Comparison of ENCODE assay signal across 8 cellular contexts in genomic region chr17:2595736-2596135, GRCh38. TPM values are rescaled to one million over a fixed set of nuclear protein-coding genes. Genes with fewer than 3 reads are reported as not detected.
DNase-seq lines count a peak whose midpoint lies in the region; ATAC-seq and TF ChIP-seq lines count a peak whose summit lies in the region.

No MANE protein-coding gene starts in this region.

- CTCF ChIA-PET in SK-N-SH (lab: Yijun Ruan, JAX): interaction anchor here (0.7 kb wide), 1 partner anchor 46 kb away, joined by 3 read pairs; no protein-coding TSS in a partner anchor

- no peak for TF ChIP-seq RAD21 in SK-N-SH (IDR thresholded peaks at IDR 0.05; ENCODE audit: low read length)

- H3K27ac ChIP-seq in SK-N-SH (ENCODE audit: low read depth in 2 of 2, low read length in 1 of 2): 0 out of 4 replicates have a peak overlapping the region, but pooled peaks of 1 of the 2 experiments have one; percentile 98
- no peak overlapping the region for H3K27ac ChIP-seq in WERI-Rb-1
- H3K27ac ChIP-seq in gastroesophageal sphincter: peak overlapping the region in 3 of 4 donors; percentile 28 to 99 (median 98)
- peak overlapping the region in 1 of 5 donors; percentile 99 for H3K27ac ChIP-seq in adrenal gland

- peaks cover 10 to 16% of the 10 kb centered on the region in 2 donors for H3K36me3 Mint-ChIP-seq in stimulated activated naive B cell treated with anti-CD40 and anti-IgM and Interleukin-4, amounts not matched to agents 10 μg/mL and 1 μg/mL and 100 μg/mL, for 72 hours

- H4K20me1 ChIP-seq in SK-N-SH (ENCODE audit: insufficient read depth): peaks cover 63% of the 10 kb centered on the region

- no peak for TF ChIP-seq POLR2A in gastroesophageal sphincter (IDR thresholded peaks at IDR 0.05)
- no peak for TF ChIP-seq POLR2A in adrenal gland (IDR thresholded peaks at IDR 0.05)

- H3K79me2 ChIP-seq in SK-N-SH (ENCODE audit: insufficient read depth): peaks cover 69% of the 10 kb centered on the region

- H2AFZ ChIP-seq in SK-N-SH (ENCODE audit: low read depth): no peak overlapping the region

- H3K27me3 Mint-ChIP-seq in stimulated activated naive B cell treated with anti-CD40 and anti-IgM and Interleukin-4, amounts not matched to agents 10 μg/mL and 1 μg/mL and 100 μg/mL, for 72 hours: no peaks in the 10 kb centered on the region

- H3F3A ChIP-seq in SK-N-SH (replicated peaks; ENCODE audit: insufficient read depth): peaks cover 29% of the 10 kb centered on the region

- H3K36me3 ChIP-seq in SK-N-SH (replicated peaks in 1 of 2; ENCODE audit: control insufficient read depth in 1 of 2, insufficient read depth in 2 of 2, low read length in 1 of 2): peaks cover 0 to 4% of the 10 kb centered on the region in 2 experiments
- H3K36me3 ChIP-seq in WERI-Rb-1: peaks cover 22% of the 10 kb centered on the region
- H3K36me3 ChIP-seq in gastroesophageal sphincter: no peaks in the 10 kb centered on the region
- no peaks in the 10 kb centered on the region for H3K36me3 ChIP-seq in adrenal gland (replicated peaks in 1 of 2)

- H3K4me1 Mint-ChIP-seq in stimulated activated naive B cell treated with anti-CD40 and anti-IgM and Interleukin-4, amounts not matched to agents 10 μg/mL and 1 μg/mL and 100 μg/mL, for 72 hours: peaks cover 20 to 34% of the 10 kb centered on the region in 2 donors

- H3K4me1 ChIP-seq in SK-N-SH (ENCODE audit: control insufficient read depth in 1 of 2, insufficient read depth in 2 of 2, low read depth in 1 of 2, low read length in 1 of 2) (peaks cover 4 to 13% of the 10 kb centered on the region in 2 experiments; a peak in 3 of 4 replicates), gastroesophageal sphincter (peaks cover 3 to 67% (median 20%) of the 10 kb centered on the region in 3 donors), adrenal gland (replicated peaks in 1 of 2) (peaks cover 12 to 52% of the 10 kb centered on the region in 2 donors)

- TF ChIP-seq EP300 in SK-N-SH (IDR thresholded peaks at IDR 0.05; ENCODE audit: borderline replicate concordance in 1 of 2, low read depth in 1 of 2, low read length in 1 of 2): no peak
- TF ChIP-seq EP300 in gastroesophageal sphincter (IDR thresholded peaks at IDR 0.05): no peak

- TF ChIP-seq CTCF in SK-N-SH (IDR thresholded peaks at IDR 0.05) (no peak), WERI-Rb-1 (IDR thresholded peaks at IDR 0.05; ENCODE audit: low read depth, low read length) (no peak), gastroesophageal sphincter (IDR thresholded peaks at IDR 0.05) (no peak), adrenal gland (IDR thresholded peaks at IDR 0.05) (no peak)

- H3K9me3 Mint-ChIP-seq in stimulated activated naive B cell treated with anti-CD40 and anti-IgM and Interleukin-4, amounts not matched to agents 10 μg/mL and 1 μg/mL and 100 μg/mL, for 72 hours: no peaks in the 10 kb centered on the region

- no peaks in the 10 kb centered on the region for H3K27me3 ChIP-seq in SK-N-SH (ENCODE audit: insufficient read depth)
- H3K27me3 ChIP-seq in WERI-Rb-1 (ENCODE audit: insufficient read depth, low read depth, severe bottlenecking): no peaks in the 10 kb centered on the region
- no peaks in the 10 kb centered on the region for H3K27me3 ChIP-seq in gastroesophageal sphincter
- no peaks in the 10 kb centered on the region for H3K27me3 ChIP-seq in adrenal gland

- peak overlapping the region; percentile 90 for H3K4me2 ChIP-seq in SK-N-SH

- no peak for ATAC-seq in SK-N-SH treated with all-trans-retinoic acid at 6 μM for 48 hours
- no peak for ATAC-seq in gastroesophageal sphincter
- no peak for ATAC-seq in stimulated activated naive B cell treated with anti-CD40 and anti-IgM and Interleukin-4, amounts not matched to agents 10 μg/mL and 1 μg/mL and 100 μg/mL, for 72 hours (replicated peaks)
- ATAC-seq in GM18520 (IDR thresholded peaks at IDR 0.05; ENCODE audit: unreplicated experiment): no peak
- no peak for ATAC-seq in GM18517 (IDR thresholded peaks at IDR 0.05; ENCODE audit: unreplicated experiment)

- H3K4me3 ChIP-seq in SK-N-SH (ENCODE audit: low read depth in 2 of 2, low read length in 1 of 2): peak overlapping the region; percentile 77 to 99
- H3K4me3 ChIP-seq in WERI-Rb-1 (ENCODE audit: low read depth, low read length): peak overlapping the region; percentile 98
- peak overlapping the region; percentile 84 to 97 for H3K4me3 ChIP-seq in gastroesophageal sphincter
- peak overlapping the region in 1 of 4 donors; percentile 87 for H3K4me3 ChIP-seq in adrenal gland

- H3K9me2 ChIP-seq in SK-N-SH: no peaks in the 10 kb centered on the region

- no peak overlapping the region for H3K27ac Mint-ChIP-seq in stimulated activated naive B cell treated with anti-CD40 and anti-IgM and Interleukin-4, amounts not matched to agents 10 μg/mL and 1 μg/mL and 100 μg/mL, for 72 hours

- H3K9me3 ChIP-seq in SK-N-SH (no peaks in the 10 kb centered on the region), WERI-Rb-1 (ENCODE audit: severe bottlenecking) (no peaks in the 10 kb centered on the region), gastroesophageal sphincter (no peaks in the 10 kb centered on the region), adrenal gland (replicated peaks in 1 of 3) (no peaks in the 10 kb centered on the region)

- POLR2A ChIA-PET in SK-N-SH (lab: Yijun Ruan, JAX): no interaction called here

- WGBS in SK-N-SH (ENCODE audit: low lambda C conversion rate): 13% methylated on average over 4 of the region's 4 CpGs
- WGBS in gastroesophageal sphincter (ENCODE audit: low coverage in 1 of 2), 2 donors: 5 to 11% methylated on average over 3 to 4 of the region's 4 CpGs
- WGBS in adrenal gland, 4 donors: 12 to 19% (median 16%) methylated on average over 4 of the region's 4 CpGs

- peak overlapping the region; percentile 99 for H3K9ac ChIP-seq in SK-N-SH

- H3K4me3 Mint-ChIP-seq in stimulated activated naive B cell treated with anti-CD40 and anti-IgM and Interleukin-4, amounts not matched to agents 10 μg/mL and 1 μg/mL and 100 μg/mL, for 72 hours: peak overlapping the region; percentile 86 to 89

- DNase-seq in SK-N-SH (no peak), WERI-Rb-1 (no peak), adrenal gland (no peak)
- DNase-seq in stimulated activated naive B cell treated with anti-CD40 and anti-IgM and Interleukin-4, amounts not matched to agents 10 μg/mL and 1 μg/mL and 100 μg/mL, for 72 hours: no peak

- intact Hi-C loops in adrenal gland (cut with DNase I): no loop called here

TF ChIP-seq in SK-N-SH, 30 proteins besides CTCF, POLR2A, EP300 and RAD21:
- TF ChIP-seq IRF3 (IDR thresholded peaks at IDR 0.05; ENCODE audit: low read depth, low read length): no peak
- no peak for TF ChIP-seq GABPA (IDR thresholded peaks at IDR 0.05; ENCODE audit: low read depth)
- no peak for TF ChIP-seq POLR2AphosphoS5 (IDR thresholded peaks at IDR 0.05; ENCODE audit: low read depth, low read length)
- no peak for TF ChIP-seq NRF1 (IDR thresholded peaks at IDR 0.05; ENCODE audit: low read depth, low read length)
- TF ChIP-seq SIN3A (IDR thresholded peaks at IDR 0.05; ENCODE audit: borderline replicate concordance, low read depth, low read length): no peak
- TF ChIP-seq RCOR1 (IDR thresholded peaks at IDR 0.05; ENCODE audit: low read length): no peak
TF ChIP-seq in SK-N-SH: peak in this region for 0.

TF ChIP-seq in SK-N-SH treated with all-trans-retinoic acid at 6 μM for 48 hours, 23 proteins besides CTCF, POLR2A, EP300 and RAD21 (continues in another document):
- TF ChIP-seq, protein P1, sequence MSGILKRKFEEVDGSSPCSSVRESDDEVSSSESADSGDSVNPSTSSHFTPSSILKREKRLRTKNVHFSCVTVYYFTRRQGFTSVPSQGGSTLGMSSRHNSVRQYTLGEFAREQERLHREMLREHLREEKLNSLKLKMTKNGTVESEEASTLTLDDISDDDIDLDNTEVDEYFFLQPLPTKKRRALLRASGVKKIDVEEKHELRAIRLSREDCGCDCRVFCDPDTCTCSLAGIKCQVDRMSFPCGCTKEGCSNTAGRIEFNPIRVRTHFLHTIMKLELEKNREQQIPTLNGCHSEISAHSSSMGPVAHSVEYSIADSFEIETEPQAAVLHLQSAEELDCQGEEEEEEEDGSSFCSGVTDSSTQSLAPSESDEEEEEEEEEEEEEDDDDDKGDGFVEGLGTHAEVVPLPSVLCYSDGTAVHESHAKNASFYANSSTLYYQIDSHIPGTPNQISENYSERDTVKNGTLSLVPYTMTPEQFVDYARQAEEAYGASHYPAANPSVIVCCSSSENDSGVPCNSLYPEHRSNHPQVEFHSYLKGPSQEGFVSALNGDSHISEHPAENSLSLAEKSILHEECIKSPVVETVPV (CRISPR knock-in tag; IDR thresholded peaks at IDR 0.05): no peak
- no peak for TF ChIP-seq OSR1 (CRISPR knock-in tag; IDR thresholded peaks at IDR 0.05)
- no peak for TF ChIP-seq BACH2 (CRISPR knock-in tag; IDR thresholded peaks at IDR 0.05; ENCODE audit: borderline replicate concordance)
- TF ChIP-seq ZC3H10 (CRISPR knock-in tag; IDR thresholded peaks at IDR 0.05): no peak
- TF ChIP-seq CSDC2 (CRISPR knock-in tag; IDR thresholded peaks at IDR 0.05): no peak
- no peak for TF ChIP-seq TOX (CRISPR knock-in tag; IDR thresholded peaks at IDR 0.05; ENCODE audit: borderline replicate concordance)
- TF ChIP-seq TSHZ2 (CRISPR knock-in tag; IDR thresholded peaks at IDR 0.05): no peak

RNA-seq across cellular contexts. Expression of gene PAFAH1B1, which starts 2.3 kb away (rescaled TPM):
- polyA plus RNA-seq in SK-N-SH (2012; rRNA removed): 37.3 and 47.3 TPM in 2 replicates
- 45.6 and 49.2 TPM in 2 replicates for polyA plus RNA-seq in SK-N-SH (2012; cell fraction: cytosol; rRNA removed)
- 61.0 and 71.3 TPM in 2 replicates for polyA plus RNA-seq in SK-N-SH (2012; cell fraction: nucleus; rRNA removed)
- total RNA-seq in gastroesophageal sphincter: 100 to 1,000 TPM in 3 of 4 donors, 10 to 100 TPM in 1; 91.4 to 135 (median 115) TPM
- 100 to 1,000 TPM in 4 of 8 donors, 10 to 100 TPM in 4; 61.7 to 166 (median 106) TPM for total RNA-seq in adrenal gland
- polyA plus RNA-seq in adrenal gland: 100 to 1,000 TPM in 1 of 3 donors, 10 to 100 TPM in 2; 42.4 to 135 (median 50.8) TPM
